Comparison of ENCODE assay signal across 19 cellular contexts in the genomic region with DNA sequence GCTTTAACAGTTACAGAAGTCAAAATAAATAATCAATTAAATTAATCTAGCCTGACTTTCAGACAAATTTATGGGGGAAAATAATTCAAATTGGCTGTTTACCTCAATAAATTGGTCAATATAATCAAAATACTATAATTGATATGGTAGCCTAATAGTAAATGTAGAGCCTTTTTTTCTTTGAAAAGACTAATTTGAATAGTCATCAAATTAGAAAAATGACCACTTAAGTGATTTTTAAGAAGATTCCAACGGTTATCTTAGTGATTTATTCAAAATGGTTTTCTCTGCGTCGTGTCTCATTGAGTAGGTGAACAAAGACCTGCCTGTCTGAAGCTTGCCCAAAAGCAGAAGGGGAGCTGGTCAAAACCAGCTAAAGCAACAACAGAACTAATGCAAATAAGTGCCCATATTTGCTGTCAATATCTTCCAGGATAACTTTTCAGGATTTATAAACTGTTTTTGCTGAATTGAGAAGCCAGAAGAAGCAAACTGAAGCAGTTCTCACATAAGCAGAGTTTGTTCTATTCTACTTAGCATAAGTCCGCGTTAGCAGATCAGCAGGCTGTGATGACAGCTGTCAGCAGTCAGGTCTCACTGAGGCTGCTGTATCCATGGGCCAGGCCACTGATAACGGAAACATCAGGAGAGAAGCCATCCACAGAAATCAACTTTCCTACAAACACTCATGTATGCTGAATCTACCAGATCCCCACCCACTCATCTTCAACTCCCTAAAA. TPM values are rescaled to one million over a fixed set of nuclear protein-coding genes. Genes with fewer than 3 reads are reported as not detected.
A peak's percentile ranks its signal among the peaks of the same experiment; 100 is the strongest.
DNase-seq lines count a peak whose midpoint lies in the region; ATAC-seq and TF ChIP-seq lines count a peak whose summit lies in the region.
"Had no signal": no experiment of that assay in that cellular context is flagged by ENCODE, and none has a peak within 500 bp of the region (broad histone marks: within the 10 kb centered on the region; RNA-seq: fewer than 3 reads in every experiment).

No MANE protein-coding gene starts in this region.

- H3K27ac ChIP-seq in coronary artery (peak overlapping the region; percentile 24 to 59), gastrocnemius medialis (peak overlapping the region in 3 of 4 donors; percentile 2 to 32 (median 8))
- H3K27ac ChIP-seq: C4-2B, KMS-11, Peyer's patch, SK-N-MC had no signal

- no peaks in the 10 kb centered on the region for H3K36me3 ChIP-seq in gastrocnemius medialis
- H3K36me3 ChIP-seq: Peyer's patch had no signal

- H3K27me3 ChIP-seq in gastrocnemius medialis = no peaks in the 10 kb centered on the region
- H3K27me3 ChIP-seq: Peyer's patch had no signal

- no peak for TF ChIP-seq POLR2A in gastrocnemius medialis (IDR thresholded peaks at IDR 0.05)

- peak overlapping the region; percentile 48 for H3K4me3 ChIP-seq in coronary artery
- no peak overlapping the region for H3K4me3 ChIP-seq in gastrocnemius medialis
- H3K4me3 ChIP-seq: Peyer's patch, SK-N-MC had no signal

- intact Hi-C loops in left ventricle myocardium superior (cut with micrococcal nuclease) (loop anchor here (5.0 kb wide), 1 partner anchor 62 kb away; no protein-coding TSS in a partner anchor), gastrocnemius medialis (cut with DNase I; ENCODE audit: low total_unique reads) (no loop called here)

- ATAC-seq in left ventricle myocardium superior (peak; percentile 83), gastrocnemius medialis (peak; percentile 45 to 53)
- ATAC-seq: HCT116 had no signal

- H3K9me3 ChIP-seq in gastrocnemius medialis = no peaks in the 10 kb centered on the region
- H3K9me3 ChIP-seq: Peyer's patch had no signal

- DNase-seq in NCI-H526 treated with DMSO at 0.1 percent for 48 hours (lab: John Stamatoyannopoulos, UW) (peak; percentile 41), coronary artery (ENCODE audit: low spot score) (no peak), left ventricle myocardium superior (peak; percentile 69), gastrocnemius medialis (no peak), NCI-H146 (lab: John Stamatoyannopoulos, UW) (no peak), NCI-H446 treated with DMSO at 0.1 percent for 48 hours (lab: John Stamatoyannopoulos, UW) (no peak), germinal center (ENCODE audit: low spot score) (no peak)
- DNase-seq: DMS79, GOT3, MV-4-11, NCI-H187, NCI-H2107, NCI-H2227 treated with DMSO at 0.1 percent for 48 hours, NCI-H524 treated with DMSO at 0.1 percent for 48 hours, Peyer's patch had no signal

- peaks cover 11 to 53% of the 10 kb centered on the region in 2 donors for H3K4me1 ChIP-seq in gastrocnemius medialis
- H3K4me1 ChIP-seq: Peyer's patch had no signal

- in situ Hi-C loops in gastrocnemius medialis (cut with MboI; ENCODE audit: low sequenced_read_pairs in 4 of 4) = no loop called here

- TF ChIP-seq CTCF in coronary artery (IDR thresholded peaks at IDR 0.05) (no peak), gastrocnemius medialis (IDR thresholded peaks at IDR 0.05 in 4 of 5, conservative IDR thresholded peaks at IDR 0.05 in 1 of 5) (no peak)

RNA-seq across cellular contexts. Expression of a gene that starts 7.0 kb away (rescaled TPM):
- total RNA-seq in left ventricle myocardium superior (254 TPM), gastrocnemius medialis (10 to 100 TPM; 26.2 to 88.8 (median 43.2) TPM)

Comparison
In these comparisons a context has a peak if more than half of its experiments do, and no peak if none do; other contexts are left out.
1. DNase-seq: peak in NCI-H526 treated with DMSO at 0.1 percent for 48 hours (single experiment) and left ventricle myocardium superior (single experiment); none in coronary artery (single experiment), gastrocnemius medialis (0 of 2), NCI-H146 (single experiment), NCI-H446 treated with DMSO at 0.1 percent for 48 hours (single experiment) and germinal center (single experiment).